In genomic region chr2:40256649-40257048, GRCh38 we compare ENCODE assay signal across 10 cellular contexts.
DNase-seq lines count a peak whose midpoint lies in the region; ATAC-seq, FAIRE-seq and TF ChIP-seq lines count a peak whose summit lies in the region.
"Had no signal": no experiment of that assay in that cellular context is flagged by ENCODE, and none has a peak within 500 bp of the region (broad histone marks: within the 10 kb centered on the region; RNA-seq: fewer than 3 reads in every experiment).

No MANE protein-coding gene starts in this region.

- H3K4me1 Mint-ChIP-seq in neural crest cell = no peaks in the 10 kb centered on the region

- DNase-seq in NCI-H526 (lab: John Stamatoyannopoulos, UW) (peak; percentile 10 to 32), NCI-H526 treated with DMSO at 0.1 percent for 48 hours (lab: John Stamatoyannopoulos, UW) (no peak), Kasumi-1 (lab: John Stamatoyannopoulos, UW) (peak; percentile 42 to 45), WERI-Rb-1 (peak; percentile 30), neural crest cell (ENCODE audit: low read depth, low spot score) (no peak), NCI-H187 treated with DMSO at 0.1 percent for 48 hours (lab: John Stamatoyannopoulos, UW) (no peak), RCC 7860 (ENCODE audit: low spot score) (no peak)
- DNase-seq: erythroblast, NCI-H187 had no signal

- ATAC-seq in GM18868 (IDR thresholded peaks at IDR 0.05; ENCODE audit: unreplicated experiment) = no peak

- no peaks in the 10 kb centered on the region for H3K36me3 ChIP-seq in WERI-Rb-1

- no peaks in the 10 kb centered on the region for H3K27me3 ChIP-seq in WERI-Rb-1 (ENCODE audit: insufficient read depth, low read depth, severe bottlenecking)

- TF ChIP-seq CTCF in WERI-Rb-1 (IDR thresholded peaks at IDR 0.05; ENCODE audit: low read depth, low read length) = peak; percentile 69
- TF ChIP-seq CTCF in neural crest cell (conservative IDR thresholded peaks at IDR 0.05) = peak; percentile 38

- no peak for FAIRE-seq in RCC 7860 (lab: Jason Lieb, UNC)

- H3K27ac ChIP-seq in WERI-Rb-1 = no peak overlapping the region

- no peaks in the 10 kb centered on the region for H3K9me3 ChIP-seq in WERI-Rb-1 (ENCODE audit: severe bottlenecking)

- H3K27me3 Mint-ChIP-seq in neural crest cell (ENCODE audit: low read depth) = no peaks in the 10 kb centered on the region

- H3K36me3 Mint-ChIP-seq in neural crest cell (ENCODE audit: low read depth) = no peaks in the 10 kb centered on the region

- no peaks in the 10 kb centered on the region for H3K9me3 Mint-ChIP-seq in neural crest cell

- no peak overlapping the region for H3K4me3 Mint-ChIP-seq in neural crest cell

- no peak overlapping the region for H3K27ac Mint-ChIP-seq in neural crest cell (ENCODE audit: unreplicated experiment)

- no peak overlapping the region for H3K4me3 ChIP-seq in WERI-Rb-1 (ENCODE audit: low read depth, low read length)

Comparison
In these comparisons a context has a peak if more than half of its experiments do, and no peak if none do; other contexts are left out.
1. DNase-seq: peak in NCI-H526 (2 of 2), Kasumi-1 (2 of 2) and WERI-Rb-1 (single experiment); none in NCI-H526 treated with DMSO at 0.1 percent for 48 hours (single experiment), neural crest cell (single experiment), NCI-H187 treated with DMSO at 0.1 percent for 48 hours (single experiment) and RCC 7860 (single experiment).